ENCODE assay signal across 8 cellular contexts in genomic region chr10:6108631-6109443, GRCh38. TPM values are rescaled to one million over a fixed set of nuclear protein-coding genes. Genes with fewer than 3 reads are reported as not detected.
DNase-seq lines count a peak whose midpoint lies in the region; ATAC-seq and TF ChIP-seq lines count a peak whose summit lies in the region.

No MANE protein-coding gene starts in this region.

- H3K27ac ChIP-seq in thoracic aorta, result no peak overlapping the region

- in situ Hi-C loops in astrocyte of the spinal cord (cut with HindIII; ENCODE audit: low sequenced_read_pairs), result no loop called here

- H3K27me3 ChIP-seq in thoracic aorta (replicated peaks; ENCODE audit: insufficient read depth), result no peaks in the 10 kb centered on the region

- no peaks in the 10 kb centered on the region for H3K4me1 ChIP-seq in thoracic aorta (ENCODE audit: control insufficient read depth in 1 of 2, low read depth in 2 of 2)

- H3K9me3 ChIP-seq in thoracic aorta, result no peaks in the 10 kb centered on the region

- TF ChIP-seq CTCF in AG04449 (IDR thresholded peaks at IDR 0.05; ENCODE audit: insufficient read depth, low read length, missing control alignments) (peak; percentile 30), astrocyte of the spinal cord (IDR thresholded peaks at IDR 0.05; ENCODE audit: low read depth, low read length) (peak; percentile 58), thoracic aorta (IDR thresholded peaks at IDR 0.05) (peak; percentile 84)

- no peak for ATAC-seq in thoracic aorta (ENCODE audit: insufficient number of reproducible peaks, low FRiP score, low read depth)
- ATAC-seq in HG02870 (IDR thresholded peaks at IDR 0.05; ENCODE audit: unreplicated experiment), result no peak

- H3K4me3 ChIP-seq in AG04449 (ENCODE audit: low read depth, low read length), result no peak overlapping the region
- no peak overlapping the region for H3K4me3 ChIP-seq in astrocyte of the spinal cord (ENCODE audit: low read depth, low read length)
- H3K4me3 ChIP-seq in thoracic aorta, result no peak overlapping the region

- DNase-seq in AG04449 (ENCODE audit: low read depth, low spot score) (no peak), GM03348 (ENCODE audit: low spot score) (peak; percentile 56), NCI-H774 (lab: John Stamatoyannopoulos, UW) (peak; percentile 18), astrocyte of the spinal cord (ENCODE audit: low read depth, low spot score) (peak; percentile 58), iPS-NIHi7 (ENCODE audit: extremely low spot score) (peak; percentile 77), thoracic aorta (ENCODE audit: low spot score) (no peak), cerebellar nuclear complex (lab: John Stamatoyannopoulos, UW) (no peak)

- peaks cover 25% of the 10 kb centered on the region for H3K36me3 ChIP-seq in thoracic aorta

- POLR2A ChIA-PET in AG04449 (lab: Yijun Ruan, JAX), result no interaction called here

- CTCF ChIA-PET in AG04449 (lab: Yijun Ruan, JAX), result interaction anchor here (0.7 to 7.9 kb wide), 10 partner anchors 22 to 301 kb away, joined by 3 to 132 read pairs (median 22); partner anchors contain the start of gene PFKFB3

RNA-seq across cellular contexts. Expression of gene RBM17, which starts 20.0 kb away (rescaled TPM):
- total RNA-seq in thoracic aorta, result 10 to 100 TPM; 48.5 to 65.0 TPM

RNA-seq across cellular contexts. Expression of gene IL2RA, which starts 46.7 kb away (rescaled TPM):
- total RNA-seq in thoracic aorta, result 10 to 100 TPM; 21.0 to 48.2 TPM

Comparison
In these comparisons a context has a peak if more than half of its experiments do, and no peak if none do; other contexts are left out.
1. DNase-seq: peak in GM03348 (single experiment), NCI-H774 (single experiment), astrocyte of the spinal cord (single experiment) and iPS-NIHi7 (single experiment); none in AG04449 (single experiment), thoracic aorta (single experiment) and cerebellar nuclear complex (0 of 2).
2. CTCF ChIP-seq: peak in every context shown above with its lines; median percentile 84 in thoracic aorta; 58 in astrocyte of the spinal cord; 30 in AG04449.